ENCODE assay signal across 21 cellular contexts in the genomic region with DNA sequence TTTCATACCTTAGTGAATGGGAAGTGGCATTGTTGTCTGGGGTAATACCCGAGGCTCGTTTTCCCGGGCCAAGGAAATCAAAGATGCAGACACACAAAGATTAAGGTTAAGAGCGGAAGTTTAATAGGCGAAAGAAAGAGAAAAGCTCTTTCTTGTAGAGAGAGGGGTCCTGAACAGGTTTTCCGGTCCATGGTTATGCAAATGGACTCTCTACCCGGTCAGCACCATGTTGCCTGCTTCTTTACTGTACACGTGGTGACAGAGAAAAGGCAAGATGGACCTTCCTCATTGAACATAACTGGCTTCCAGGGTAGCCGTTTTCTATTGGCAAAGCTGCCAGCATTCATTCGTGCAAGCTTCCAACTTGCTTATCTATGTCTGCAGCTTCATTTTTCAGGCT.
DNase-seq lines count a peak whose midpoint lies in the region; ATAC-seq and TF ChIP-seq lines count a peak whose summit lies in the region.
"Had no signal": no experiment of that assay in that cellular context is flagged by ENCODE, and none has a peak within 500 bp of the region (broad histone marks: within the 10 kb centered on the region; RNA-seq: fewer than 3 reads in every experiment).

No MANE protein-coding gene starts in this region.

- H3K4me1 Mint-ChIP-seq in H9 (peaks cover 10 to 21% of the 10 kb centered on the region in 2 experiments), WTC11 (peaks cover 20% of the 10 kb centered on the region)
- H3K4me1 Mint-ChIP-seq: B cell, IgD-negative memory B cell had no signal

- H2AFZ ChIP-seq in H9 (ENCODE audit: low read length) (peak overlapping the region; percentile 85), neuronal stem cell (ENCODE audit: low read length) (peak overlapping the region; percentile 51)

- ATAC-seq in WTC11 = peak; percentile 76
- ATAC-seq in GM19467 (IDR thresholded peaks at IDR 0.05; ENCODE audit: unreplicated experiment) = no peak
- no peak for ATAC-seq in GM21515 (IDR thresholded peaks at IDR 0.05; ENCODE audit: unreplicated experiment)
- ATAC-seq: CD8-positive, alpha-beta T cell; GM12878; HepG2 had no signal

- H3K9me3 Mint-ChIP-seq in H9 = no peaks in the 10 kb centered on the region
- no peaks in the 10 kb centered on the region for H3K9me3 Mint-ChIP-seq in WTC11

- H3K9ac ChIP-seq in H9 (ENCODE audit: extremely low read depth, insufficient read length, low read length) (no peak overlapping the region), neuronal stem cell (ENCODE audit: low read depth, low read length, poor library complexity) (no peak overlapping the region)
- H3K9ac ChIP-seq: BLaER1 treated with 17β-estradiol and CSF1 and Interleukin-3, amounts not matched to agents 10 nM and 100 nM had no signal

- H4K8ac ChIP-seq in H9 (replicated peaks; ENCODE audit: insufficient read length, low read depth, low read length) = no peak overlapping the region
- H4K8ac ChIP-seq in neuronal stem cell (ENCODE audit: low read depth, low read length) = no peak overlapping the region

- H3K27ac Mint-ChIP-seq in H9 = no peak overlapping the region
- no peak overlapping the region for H3K27ac Mint-ChIP-seq in WTC11
- H3K27ac Mint-ChIP-seq: B cell; CD8-positive, alpha-beta T cell; IgD-negative memory B cell had no signal

- no peak overlapping the region for H4K5ac ChIP-seq in H9 (ENCODE audit: insufficient read length, low read depth, low read length)

- CTCF ChIA-PET in WTC11 (lab: Charles Lee) = no interaction called here

- no peak overlapping the region for H3K56ac ChIP-seq in H9 (ENCODE audit: insufficient read length, low read depth, low read length)

- H2BK120ac ChIP-seq in H9 (ENCODE audit: low read depth, low read length, poor library complexity, severe bottlenecking) = no peak overlapping the region
- H2BK120ac ChIP-seq in neuronal stem cell (ENCODE audit: low read depth, low read length) = no peak overlapping the region

- H2BK15ac ChIP-seq in H9 (ENCODE audit: low read depth, low read length) (no peak overlapping the region), neuronal stem cell (ENCODE audit: low read length) (no peak overlapping the region)

- H3K4me1 ChIP-seq in H9 (ENCODE audit: insufficient read depth, low read length) (no peaks in the 10 kb centered on the region), neuronal stem cell (ENCODE audit: control insufficient read depth in 2 of 2, insufficient read depth in 1 of 2, low read depth in 1 of 2, low read length in 2 of 2) (no peaks in the 10 kb centered on the region)

- H3K27me3 Mint-ChIP-seq in H9 (ENCODE audit: low read depth) = no peaks in the 10 kb centered on the region; the same call in 1 of the 2 replicates
- H3K27me3 Mint-ChIP-seq in WTC11 (ENCODE audit: low read depth) = no peaks in the 10 kb centered on the region
- H3K27me3 Mint-ChIP-seq: B cell, IgD-negative memory B cell had no signal

- H3K18ac ChIP-seq in H9 (ENCODE audit: insufficient read length, low read depth, low read length) (no peak overlapping the region), neuronal stem cell (ENCODE audit: low read length) (no peak overlapping the region)

- no peaks in the 10 kb centered on the region for H3K79me2 ChIP-seq in H9 (ENCODE audit: insufficient read depth, low read length)

- H2BK20ac ChIP-seq in H9 (ENCODE audit: low read depth, low read length, poor library complexity, severe bottlenecking) = no peak overlapping the region

- H4K20me1 ChIP-seq in H9 (ENCODE audit: control insufficient read depth, insufficient read depth, insufficient read length) = no peaks in the 10 kb centered on the region
- H4K20me1 ChIP-seq: BLaER1 treated with 17β-estradiol and CSF1 and Interleukin-3, amounts not matched to agents 10 nM and 100 nM had no signal

- no peak overlapping the region for H3K27ac ChIP-seq in H9 (ENCODE audit: insufficient read length, low read depth, low read length)
- no peak overlapping the region for H3K27ac ChIP-seq in neuronal stem cell (replicated peaks; ENCODE audit: low read length)
- H3K27ac ChIP-seq: BLaER1 treated with 17β-estradiol and CSF1 and Interleukin-3, amounts not matched to agents 10 nM and 100 nM had no signal

- H3K27me3 ChIP-seq in H9 (ENCODE audit: insufficient read depth, low read length) (no peaks in the 10 kb centered on the region), neuronal stem cell (ENCODE audit: control insufficient read depth in 3 of 3, insufficient read depth in 3 of 3, low read depth in 1 of 3, low read length in 3 of 3) (no peaks in the 10 kb centered on the region)
- H3K27me3 ChIP-seq: BLaER1 treated with 17β-estradiol and CSF1 and Interleukin-3, amounts not matched to agents 10 nM and 100 nM had no signal

- POLR2A ChIA-PET in WTC11 (lab: Charles Lee) = no interaction called here

- H2BK5ac ChIP-seq in H9 (ENCODE audit: insufficient read length, low read length) (no peak overlapping the region), neuronal stem cell (ENCODE audit: low read length) (no peak overlapping the region)

- TF ChIP-seq CTCF in H9 (conservative IDR thresholded peaks at IDR 0.05) (no peak), WTC11 (IDR thresholded peaks at IDR 0.05) (no peak)

- H2AK5ac ChIP-seq in H9 (ENCODE audit: insufficient read length, low read length) = no peak overlapping the region
- no peak overlapping the region for H2AK5ac ChIP-seq in neuronal stem cell (ENCODE audit: low read depth, low read length)

- no peaks in the 10 kb centered on the region for H3K36me3 ChIP-seq in neuronal stem cell (replicated peaks in 1 of 2; ENCODE audit: control insufficient read depth in 2 of 2, insufficient read depth in 2 of 2, low read length in 2 of 2)
- H3K36me3 ChIP-seq: BLaER1 treated with 17β-estradiol and CSF1 and Interleukin-3, amounts not matched to agents 10 nM and 100 nM had no signal

- WGBS in H9 (ENCODE audit: extremely low coverage, insufficient read length, low lambda C conversion rate) = no CpG with 5 or more reads among the region's 10 CpGs
- WGBS in neuronal stem cell (ENCODE audit: extremely low coverage in 2 of 2, insufficient read length in 2 of 2, insufficient replicate concordance in 1 of 2), 2 donors = no CpG with 5 or more reads among the region's 10 CpGs

- no peak overlapping the region for H3K4ac ChIP-seq in H9 (ENCODE audit: low read depth, low read length)
- H3K4ac ChIP-seq in neuronal stem cell (ENCODE audit: low read length) = no peak overlapping the region

- H3K9me3 ChIP-seq in H9 (ENCODE audit: control insufficient read depth, low read depth, low read length) (no peaks in the 10 kb centered on the region), neuronal stem cell (replicated peaks in 1 of 2; ENCODE audit: control insufficient read depth in 2 of 2, insufficient read depth in 1 of 2, low read depth in 1 of 2, low read length in 2 of 2) (no peaks in the 10 kb centered on the region)
- H3K9me3 ChIP-seq: BLaER1 treated with 17β-estradiol and CSF1 and Interleukin-3, amounts not matched to agents 10 nM and 100 nM had no signal

- H3K79me1 ChIP-seq in H9 (ENCODE audit: insufficient read depth, low read depth, low read length, poor library complexity, severe bottlenecking) (no peaks in the 10 kb centered on the region), neuronal stem cell (ENCODE audit: low read depth, low read length) (no peaks in the 10 kb centered on the region)

- no peak overlapping the region for H3K4me3 ChIP-seq in neuronal stem cell (ENCODE audit: low read length in 2 of 2)
- H3K4me3 ChIP-seq: BLaER1 treated with 17β-estradiol and CSF1 and Interleukin-3, amounts not matched to agents 10 nM and 100 nM; GM12878 had no signal

- H4K91ac ChIP-seq in H9 (ENCODE audit: insufficient read length, low read depth, low read length) = no peak overlapping the region
- no peak overlapping the region for H4K91ac ChIP-seq in neuronal stem cell (ENCODE audit: low read depth, low read length, poor library complexity)

- H3K4me3 Mint-ChIP-seq in H9 (no peak overlapping the region), WTC11 (no peak overlapping the region)
- H3K4me3 Mint-ChIP-seq: B cell; CD8-positive, alpha-beta T cell; IgD-negative memory B cell had no signal

- H3K14ac ChIP-seq in H9 (ENCODE audit: insufficient read depth, low read length) = no peak overlapping the region
- no peak overlapping the region for H3K14ac ChIP-seq in neuronal stem cell (ENCODE audit: low read length)

- H3K23ac ChIP-seq in H9 (ENCODE audit: insufficient read length, low read depth, low read length) = no peak overlapping the region
- no peak overlapping the region for H3K23ac ChIP-seq in neuronal stem cell (ENCODE audit: low read depth, low read length, poor library complexity)

- H3K23me2 ChIP-seq in H9 (ENCODE audit: insufficient read length, low read depth, low read length, poor library complexity, severe bottlenecking) = no peaks in the 10 kb centered on the region

- no peak for DNase-seq in H9
- no peak for DNase-seq in WTC11 (ENCODE audit: low spot score)
- peak; percentile 7 for DNase-seq in iPS DF 4.7 (ENCODE audit: extremely low read depth, low spot score)
- no peak for DNase-seq in neuronal stem cell (ENCODE audit: low spot score)
- DNase-seq in NCI-H748 (lab: John Stamatoyannopoulos, UW; ENCODE audit: unreplicated experiment) = no peak
- DNase-seq: Calu3; CD8-positive, alpha-beta T cell; DMS 273 treated with DMSO at 0.1 percent for 48 hours; DMS53; DND-41; EL; GOT3; HCEC 1CT; KBM-7 had no signal

- H3K4me2 ChIP-seq in H9 (ENCODE audit: insufficient read depth, insufficient read length, low read length) = no peak overlapping the region
- H3K4me2 ChIP-seq in neuronal stem cell (ENCODE audit: insufficient read depth, low read length, poor library complexity, severe bottlenecking) = no peak overlapping the region
- H3K4me2 ChIP-seq: BLaER1 treated with 17β-estradiol and CSF1 and Interleukin-3, amounts not matched to agents 10 nM and 100 nM had no signal

- H2BK12ac ChIP-seq in H9 (ENCODE audit: insufficient read length, low read depth, low read length) = no peak overlapping the region
- H2BK12ac ChIP-seq in neuronal stem cell (ENCODE audit: low read length) = no peak overlapping the region

- H3T11ph ChIP-seq in H9 (ENCODE audit: low read length) = no peak overlapping the region

- H3K36me3 Mint-ChIP-seq in H9 (ENCODE audit: insufficient read depth in 1 of 3, low read depth in 3 of 3) (no peaks in the 10 kb centered on the region), WTC11 (no peaks in the 10 kb centered on the region)
- H3K36me3 Mint-ChIP-seq: CD8-positive, alpha-beta T cell; IgD-negative memory B cell had no signal

TF ChIP-seq in WTC11, 78 proteins besides CTCF, POLR2A, EP300 and RAD21:
- no peak for TF ChIP-seq ZNF416 (CRISPR knock-in tag; IDR thresholded peaks at IDR 0.05)
- no peak for TF ChIP-seq ZNF121 (CRISPR knock-in tag; IDR thresholded peaks at IDR 0.05)
- TF ChIP-seq ETV6 (CRISPR knock-in tag; IDR thresholded peaks at IDR 0.05) = no peak
